In genomic region chr2:41283079-41283765, GRCh38 we compare ENCODE assay signal across 1 cellular context.
TF ChIP-seq lines count a peak whose summit lies in the region.

No MANE protein-coding gene starts in this region.

TF ChIP-seq in IMR-90, 13 proteins besides CTCF, POLR2A, EP300 and RAD21:
- TF ChIP-seq USF2 (IDR thresholded peaks at IDR 0.05; ENCODE audit: low read depth, low read length) (no peak), MXI1 (IDR thresholded peaks at IDR 0.05; ENCODE audit: borderline replicate concordance, low read depth, low read length) (no peak), NFE2L2 (IDR thresholded peaks at IDR 0.05; ENCODE audit: low read depth, low read length) (no peak)
